In the genomic region with DNA sequence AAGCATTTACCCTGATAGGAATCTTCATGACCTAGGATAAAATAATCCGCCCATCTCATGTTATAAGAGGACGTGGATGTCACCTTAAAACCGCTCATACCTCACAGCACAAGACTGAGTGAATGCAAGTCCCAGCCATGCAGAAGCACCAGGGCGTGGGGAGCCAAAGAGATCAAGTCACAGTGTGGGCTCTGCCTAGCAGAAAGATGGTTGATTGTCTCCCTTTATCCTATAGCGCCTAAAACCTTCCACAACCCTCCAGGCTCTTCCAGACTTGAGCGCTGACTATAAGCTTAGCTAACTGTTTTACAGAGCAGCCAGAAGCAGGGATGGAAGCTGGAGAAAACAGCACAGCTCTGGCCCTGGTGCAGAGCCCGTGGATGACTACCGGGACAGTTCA, we compare ENCODE assay signal across 23 cellular contexts. TPM values are rescaled to one million over a fixed set of nuclear protein-coding genes. Genes with fewer than 3 reads are reported as not detected.
DNase-seq lines count a peak whose midpoint lies in the region; ATAC-seq, FAIRE-seq and TF ChIP-seq lines count a peak whose summit lies in the region.
"Had no signal": no experiment of that assay in that cellular context is flagged by ENCODE, and none has a peak within 500 bp of the region (broad histone marks: within the 10 kb centered on the region; RNA-seq: fewer than 3 reads in every experiment).

No MANE protein-coding gene starts in this region.

- no peak overlapping the region for H2BK15ac ChIP-seq in H1 (ENCODE audit: low read length)

- H3K4ac ChIP-seq in H1 (replicated peaks; ENCODE audit: insufficient read length, low read depth, low read length): no peak overlapping the region

- no peak overlapping the region for H3K18ac ChIP-seq in H1 (ENCODE audit: extremely low read depth, low read length)

- no peak overlapping the region for H3K4me2 ChIP-seq in H1 (ENCODE audit: insufficient read depth in 1 of 2, low read depth in 2 of 2, low read length in 2 of 2)

- no peak overlapping the region for H2BK12ac ChIP-seq in H1 (ENCODE audit: low read depth, low read length)

- H3K36me3 Mint-ChIP-seq in activated T-cell treated with anti-CD3 and anti-CD28 coated beads, Interleukin-2, amount 50 U/mL, for 72 hours (ENCODE audit: insufficient read depth in 2 of 2): peaks cover 0 to 4% of the 10 kb centered on the region in 2 donors

- TF ChIP-seq POLR2A in H1 (IDR thresholded peaks at IDR 0.05; ENCODE audit: control extremely low read depth in 1 of 2, low read depth in 2 of 2, low read length in 2 of 2): no peak

- H2AK5ac ChIP-seq in H1 (ENCODE audit: low read depth, low read length): no peak overlapping the region

- in situ Hi-C loops in Panc1 (cut with HindIII; ENCODE audit: low pct_unique_long_range_greater_than_20kb, low sequenced_read_pairs): no loop called here

- no peak overlapping the region for H3K23ac ChIP-seq in H1 (ENCODE audit: insufficient read length)

- no TSS peak for BruUV-seq in Panc1 (replicated peaks; lab: Mats Ljungman, UMichigan)

- H3K79me1 ChIP-seq in H1 (ENCODE audit: low read depth, low read length): no peaks in the 10 kb centered on the region

- TF ChIP-seq RAD21 in H1 (IDR thresholded peaks at IDR 0.05 in 1 of 2, conservative IDR thresholded peaks at IDR 0.05 in 1 of 2; ENCODE audit: low read depth in 2 of 2, low read length in 2 of 2): no peak

- H3K4me3 Mint-ChIP-seq in activated T-cell treated with anti-CD3 and anti-CD28 coated beads, Interleukin-2, amount 50 U/mL, for 72 hours: peak overlapping the region; percentile 31 to 47
- peak overlapping the region; percentile 36 to 52 for H3K4me3 Mint-ChIP-seq in stimulated activated naive CD8-positive, alpha-beta T cell treated with anti-CD3 and anti-CD28 coated beads, Interleukin-15, amount 100 ng/mL, for 72 hours
- H3K4me3 Mint-ChIP-seq: activated CD4-positive, alpha-beta memory T cell treated with anti-CD3 and anti-CD28 coated beads, Interleukin-2, amount 10 ng/mL, durations not matched to agents 7 days and 5 days had no signal

- no peak for TF ChIP-seq CTCF in Panc1 (IDR thresholded peaks at IDR 0.05)
- TF ChIP-seq CTCF in H1 (IDR thresholded peaks at IDR 0.05; ENCODE audit: control extremely low read depth in 1 of 3, insufficient read depth in 1 of 3, low read depth in 1 of 3, low read length in 3 of 3): no peak

- POLR2A ChIA-PET in Panc1 (lab: Charles Lee) (no interaction called here), H1 (lab: Charles Lee; ENCODE audit: partially characterized antibody) (no interaction called here)

- no peak overlapping the region for H4K5ac ChIP-seq in H1 (ENCODE audit: insufficient read length, low read depth, low read length)

- H3K56ac ChIP-seq in H1 (replicated peaks; ENCODE audit: insufficient read length, low read depth, low read length): no peak overlapping the region

- no peak overlapping the region for H4K8ac ChIP-seq in H1 (ENCODE audit: extremely low read depth, insufficient read depth, low read length)

- ATAC-seq in activated T-cell treated with anti-CD3 and anti-CD28 coated beads, Interleukin-2, amount 50 U/mL, for 72 hours (replicated peaks in 1 of 2): no peak
- peak; percentile 57; the same call in 1 of the 2 replicates for ATAC-seq in Panc1
- no peak for ATAC-seq in stimulated activated naive CD8-positive, alpha-beta T cell treated with anti-CD3 and anti-CD28 coated beads, Interleukin-15, amount 100 ng/mL, for 72 hours
- ATAC-seq in HG03135 (IDR thresholded peaks at IDR 0.05; ENCODE audit: unreplicated experiment): no peak
- ATAC-seq: body of pancreas, left cardiac atrium had no signal

- H3K4me1 ChIP-seq in Panc1 (ENCODE audit: control insufficient read depth, insufficient read depth, low read length) (peaks cover 3% of the 10 kb centered on the region; the same call in 1 of the 2 replicates), H1 (replicated peaks in 1 of 4; ENCODE audit: control insufficient read depth in 3 of 4, insufficient read depth in 4 of 4, low read length in 3 of 4) (peaks cover 0 to 8% (median 2%) of the 10 kb centered on the region in 4 experiments; a peak in 2 of 7 replicates)
- H3K4me1 ChIP-seq: BE2C had no signal

- H3K27me3 Mint-ChIP-seq in activated T-cell treated with anti-CD3 and anti-CD28 coated beads, Interleukin-2, amount 50 U/mL, for 72 hours (ENCODE audit: low read depth): peaks cover 49% of the 10 kb centered on the region
- H3K27me3 Mint-ChIP-seq in stimulated activated naive CD8-positive, alpha-beta T cell treated with anti-CD3 and anti-CD28 coated beads, Interleukin-15, amount 100 ng/mL, for 72 hours: peaks cover 43% of the 10 kb centered on the region

- intact Hi-C loops in Panc1 (cut with micrococcal nuclease; ENCODE audit: unreplicated experiment): no loop called here
- intact Hi-C loops in head of caudate nucleus (cut with DNase I): loop anchor here (10.0 kb wide), 1 partner anchor 133 kb away; no protein-coding TSS in a partner anchor

- H3K36me3 ChIP-seq in Panc1 (ENCODE audit: control insufficient read depth, insufficient read depth, low read length) (no peaks in the 10 kb centered on the region), H1 (ENCODE audit: control insufficient read depth in 2 of 4, insufficient read depth in 4 of 4, low read length in 3 of 4) (no peaks in the 10 kb centered on the region)
- H3K36me3 ChIP-seq: adrenal gland, BE2C, SJCRH30, stomach, tibial nerve had no signal

- no peak overlapping the region for H3K9ac ChIP-seq in H1 (replicated peaks in 1 of 4; ENCODE audit: extremely low read depth in 1 of 4, low read depth in 3 of 4, low read length in 3 of 4)

- no peak for DNase-seq in activated T-cell treated with anti-CD3 and anti-CD28 coated beads, Interleukin-2, amount 50 U/mL, for 72 hours
- DNase-seq in activated T-cell treated with anti-CD3 and anti-CD28 coated beads, Interleukin-2, amount 50 U/mL, for 48 hours: no peak
- DNase-seq in Panc1 (ENCODE audit: low read depth, low spot score) (no peak), H1 (ENCODE audit: low read depth in 1 of 2, low spot score in 2 of 2) (peak in 1 of 2 experiments; percentile 35), head of caudate nucleus (no peak)
- no peak for DNase-seq in stimulated activated naive CD8-positive, alpha-beta T cell treated with anti-CD3 and anti-CD28 coated beads, Interleukin-15, amount 100 ng/mL, for 72 hours
- DNase-seq: activated CD4-positive, alpha-beta memory T cell treated with anti-CD3 and anti-CD28 coated beads, Interleukin-2, amount 10 ng/mL, durations not matched to agents 7 days and 5 days; adrenal gland; BE2C; body of pancreas; dorsolateral prefrontal cortex; hippocampal formation; left cardiac atrium; mesendoderm; NCI-H2171; NCI-H524; SJCRH30; stimulated activated CD4-positive, alpha-beta T cell treated with anti-CD3 and anti-CD28 coated beads, Interleukin-15, amount 100 ng/mL, for 24 hours; stomach had no signal

- H3K4me3 ChIP-seq in Panc1 (ENCODE audit: low read depth in 2 of 2, low read length in 2 of 2) (no peak overlapping the region), H1 (ENCODE audit: extremely low read depth in 1 of 4, insufficient read depth in 2 of 4, low read depth in 3 of 4, low read length in 4 of 4) (no peak overlapping the region)
- H3K4me3 ChIP-seq: adrenal gland, body of pancreas, dorsolateral prefrontal cortex, SJCRH30, stomach, tibial nerve had no signal

- no peak overlapping the region for H2BK120ac ChIP-seq in H1 (replicated peaks; ENCODE audit: low read depth, low read length)

- H3K27ac ChIP-seq in Panc1 (ENCODE audit: low read length) (peak overlapping the region; percentile 23; the same call in 1 of the 2 replicates), H1 (ENCODE audit: low read depth, low read length) (no peak overlapping the region)
- H3K27ac ChIP-seq: adrenal gland, body of pancreas, dorsolateral prefrontal cortex, SJCRH30, stomach, tibial nerve had no signal

- peaks cover 0 to 2% of the 10 kb centered on the region in 2 donors for H3K9me3 Mint-ChIP-seq in activated T-cell treated with anti-CD3 and anti-CD28 coated beads, Interleukin-2, amount 50 U/mL, for 72 hours
- H3K9me3 Mint-ChIP-seq in stimulated activated naive CD8-positive, alpha-beta T cell treated with anti-CD3 and anti-CD28 coated beads, Interleukin-15, amount 100 ng/mL, for 72 hours: no peaks in the 10 kb centered on the region
- H3K9me3 Mint-ChIP-seq: activated CD4-positive, alpha-beta memory T cell treated with anti-CD3 and anti-CD28 coated beads, Interleukin-2, amount 10 ng/mL, durations not matched to agents 7 days and 5 days had no signal

- CTCF ChIA-PET in Panc1 (lab: Charles Lee): interaction anchor here (0.6 kb wide), 1 partner anchor 169 kb away, joined by 4 read pairs; no protein-coding TSS in a partner anchor
- CTCF ChIA-PET in H1 (lab: Charles Lee; ENCODE audit: partially characterized antibody): interaction anchor here (1.1 to 1.4 kb wide), 2 partner anchors 57 to 110 kb away, joined by 3 read pairs; no protein-coding TSS in a partner anchor

- TF ChIP-seq EP300 in H1 (IDR thresholded peaks at IDR 0.05; ENCODE audit: borderline replicate concordance in 1 of 2, low read depth in 2 of 2, low read length in 2 of 2): no peak

- H4K91ac ChIP-seq in H1 (replicated peaks; ENCODE audit: insufficient read length, low read length): no peak overlapping the region

- 94% methylated on average over 8 of the region's 8 CpGs; no CpG with 5 or more reads in 1 of the 2 experiments for WGBS in H1 (ENCODE audit: extremely low coverage in 1 of 2, insufficient coverage in 1 of 2, insufficient read length in 1 of 2, insufficient replicate concordance in 2 of 2, low coverage in 1 of 2, low lambda C conversion rate in 2 of 2, missing lambda C conversion rate in 1 of 2), 2 experiments

- no peaks in the 10 kb centered on the region for H3K79me2 ChIP-seq in H1 (ENCODE audit: control insufficient read depth in 1 of 2, insufficient read depth in 2 of 2, low read length in 2 of 2)

- no peak for FAIRE-seq in H1 (lab: Jason Lieb, UNC)
- FAIRE-seq: frontal cortex, G401.6 had no signal

- no peak overlapping the region for H2BK20ac ChIP-seq in H1 (ENCODE audit: low read length)

- H3K27me3 ChIP-seq in Panc1 (ENCODE audit: control insufficient read depth, insufficient read depth, low read length): no peaks in the 10 kb centered on the region
- H3K27me3 ChIP-seq in H1 (replicated peaks in 1 of 4; ENCODE audit: control insufficient read depth in 3 of 4, extremely low read depth in 1 of 4, insufficient read depth in 3 of 4, low read length in 3 of 4): no peaks in the 10 kb centered on the region
- H3K27me3 ChIP-seq: adrenal gland, body of pancreas, SJCRH30, tibial nerve had no signal

- H3K14ac ChIP-seq in H1 (ENCODE audit: insufficient read length): no peak overlapping the region

- no peaks in the 10 kb centered on the region for H4K20me1 ChIP-seq in H1 (replicated peaks in 1 of 2; ENCODE audit: control insufficient read depth in 1 of 2, insufficient read depth in 2 of 2, low read length in 2 of 2)

- H2AFZ ChIP-seq in H1 (ENCODE audit: low read length): no peak overlapping the region

- H3K27ac Mint-ChIP-seq in activated T-cell treated with anti-CD3 and anti-CD28 coated beads, Interleukin-2, amount 50 U/mL, for 72 hours: no peak overlapping the region
- no peak overlapping the region for H3K27ac Mint-ChIP-seq in stimulated activated naive CD8-positive, alpha-beta T cell treated with anti-CD3 and anti-CD28 coated beads, Interleukin-15, amount 100 ng/mL, for 72 hours
- H3K27ac Mint-ChIP-seq: activated CD4-positive, alpha-beta memory T cell treated with anti-CD3 and anti-CD28 coated beads, Interleukin-2, amount 10 ng/mL, durations not matched to agents 7 days and 5 days had no signal

- H3K23me2 ChIP-seq in H1 (ENCODE audit: low read depth, low read length): no peaks in the 10 kb centered on the region

- H2BK5ac ChIP-seq in H1 (ENCODE audit: low read depth, low read length): 0 out of 2 replicates have a peak overlapping the region, but pooled peaks have one; percentile 44

- H3K9me3 ChIP-seq in Panc1 (ENCODE audit: control insufficient read depth, insufficient read depth, low read depth, low read length) (no peaks in the 10 kb centered on the region), H1 (ENCODE audit: insufficient read depth in 2 of 2, low read depth in 1 of 2, low read length in 1 of 2) (no peaks in the 10 kb centered on the region)
- H3K9me3 ChIP-seq: adrenal gland, BE2C, body of pancreas, SJCRH30, stomach, tibial nerve had no signal

- H3K4me1 Mint-ChIP-seq in activated T-cell treated with anti-CD3 and anti-CD28 coated beads, Interleukin-2, amount 50 U/mL, for 72 hours (ENCODE audit: low read depth): peaks cover 33% of the 10 kb centered on the region
- H3K4me1 Mint-ChIP-seq in stimulated activated naive CD8-positive, alpha-beta T cell treated with anti-CD3 and anti-CD28 coated beads, Interleukin-15, amount 100 ng/mL, for 72 hours: peaks cover 41% of the 10 kb centered on the region

RNA-seq across cellular contexts. Expression of a gene that starts 6.8 kb away (rescaled TPM):
- 100 to 1,000 TPM; 139 to 142 TPM for total RNA-seq in activated T-cell treated with anti-CD3 and anti-CD28 coated beads, Interleukin-2, amount 50 U/mL, for 72 hours
- 76.8 TPM for total RNA-seq in Panc1 (2021; ENCODE audit: unreplicated experiment)
- 40.9 TPM for polyA plus RNA-seq in Panc1 (2012; ENCODE audit: insufficient read length)
- 201 and 218 TPM in 2 replicates for total RNA-seq in H1 (2021; fragmentation: NEBNext Ultra II Directional; extraction: Animal tissue kit (Norgen Biotek cat#: 25700))
- 146 and 153 TPM in 2 replicates for polyA plus RNA-seq in H1 (2011; rRNA removed)
- 188 TPM for polyA plus RNA-seq in H1 (2011; cell fraction: cytosol; rRNA removed)
- polyA plus RNA-seq in H1 (2011; cell fraction: nucleus; rRNA removed): 274 TPM
- 150 to 219 TPM (median 165 TPM) in 4 replicates for polyA plus RNA-seq in H1 (2012, experiment 1 of 2)
- 51.7 TPM for polyA plus RNA-seq in H1 (2012, experiment 2 of 2)
- polyA plus RNA-seq in H1 (2013, experiment 1 of 2): 152 TPM
- polyA plus RNA-seq in H1 (2013, experiment 2 of 2): 135 TPM
- 161 and 189 TPM in 2 replicates for polyA minus RNA-seq in H1 (2011; rRNA and poly(A)+ RNA removed)
- 312 TPM for polyA minus RNA-seq in H1 (2011; cell fraction: cytosol; rRNA and poly(A)+ RNA removed)
- 593 TPM for polyA minus RNA-seq in H1 (2011; cell fraction: nucleus; rRNA and poly(A)+ RNA removed)
